ENCODE assay signal across 14 cellular contexts in the genomic region with DNA sequence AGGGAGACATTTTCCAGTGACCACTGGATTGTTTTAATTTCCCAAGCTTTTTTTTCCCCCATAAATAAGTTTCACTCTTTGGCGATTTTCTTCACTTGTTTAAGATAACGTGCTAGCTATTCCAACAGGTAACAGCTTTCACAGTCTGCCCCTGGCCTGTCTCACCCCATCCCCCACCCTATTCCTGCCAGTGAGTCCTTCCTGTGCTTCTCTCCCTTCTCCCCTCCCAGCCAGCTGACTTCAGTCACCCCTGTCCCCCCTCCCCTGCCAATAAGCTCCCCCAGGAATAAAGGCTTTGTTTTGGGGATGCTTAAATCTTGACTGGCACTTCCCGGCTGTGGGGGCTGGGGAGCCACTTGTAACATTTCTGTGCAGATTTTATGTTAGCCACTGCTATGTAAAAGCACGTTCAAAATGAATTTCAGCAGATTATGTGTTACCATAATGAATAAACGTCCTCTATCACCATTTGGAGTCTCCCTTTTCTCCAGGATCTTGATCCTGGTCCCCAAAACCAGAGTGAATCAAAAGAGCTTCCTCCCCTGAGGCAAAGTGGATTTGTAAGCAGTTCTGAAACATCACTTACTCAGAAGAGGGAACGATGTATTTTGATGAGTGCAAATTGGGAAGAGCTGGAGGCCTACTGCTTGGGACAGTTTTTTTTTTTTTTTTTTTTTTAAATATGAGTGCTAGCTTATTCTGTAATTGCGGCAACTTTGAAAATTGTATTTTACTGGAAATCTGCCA. TPM values are rescaled to one million over a fixed set of nuclear protein-coding genes. Genes with fewer than 3 reads are reported as not detected.
"Had no signal": no experiment of that assay in that cellular context is flagged by ENCODE, and none has a peak within 500 bp of the region (broad histone marks: within the 10 kb centered on the region; RNA-seq: fewer than 3 reads in every experiment).

No MANE protein-coding gene starts in this region.

- H3K4me1 ChIP-seq: body of pancreas, left ventricle myocardium inferior, pancreas, stomach had no signal

- H3K4me3 ChIP-seq: body of pancreas, left ventricle myocardium inferior, pancreas, stomach, thoracic aorta had no signal

- H3K9me3 ChIP-seq: body of pancreas, left ventricle myocardium inferior, pancreas, stomach, thoracic aorta had no signal

- H3K27me3 ChIP-seq: body of pancreas, pancreas had no signal

- ATAC-seq: body of pancreas, pancreas had no signal

- H3K36me3 ChIP-seq: left ventricle myocardium inferior, pancreas, stomach, thoracic aorta had no signal

- H3K36me3 Mint-ChIP-seq: activated naive CD4-positive, alpha-beta T cell treated with anti-CD3 and anti-CD28 coated beads, Interleukin-2, amount 50 U/mL, for 24 hours; memory B cell had no signal

- H3K27ac Mint-ChIP-seq: memory B cell; T-helper 1 cell treated with Interleukin-12 subunit alpha and Interleukin-12 subunit beta and Interleukin-4 antibody, amounts not matched to agents 30 μg/mL and 1 μg/mL, for 36 hours had no signal

- H3K27ac ChIP-seq: body of pancreas, left ventricle myocardium inferior, pancreas, stomach, thoracic aorta had no signal

- DNase-seq: body of pancreas; dermis blood vessel endothelial cell; erythroblast; hypothalamus; islet precursor cell; left ventricle myocardium inferior; pancreas; stimulated activated CD4-positive, alpha-beta T cell treated with anti-CD3 and anti-CD28 coated beads, Interleukin-4, amount 100 ng/mL, for 4 hours; stomach had no signal

- H3K4me1 Mint-ChIP-seq: activated naive CD4-positive, alpha-beta T cell treated with anti-CD3 and anti-CD28 coated beads, Interleukin-2, amount 50 U/mL, for 24 hours; memory B cell had no signal

- H3K9me3 Mint-ChIP-seq: activated naive CD4-positive, alpha-beta T cell treated with anti-CD3 and anti-CD28 coated beads, Interleukin-2, amount 50 U/mL, for 24 hours; memory B cell; T-helper 1 cell treated with Interleukin-12 subunit alpha and Interleukin-12 subunit beta and Interleukin-4 antibody, amounts not matched to agents 30 μg/mL and 1 μg/mL, for 36 hours had no signal

- FAIRE-seq: pancreas, urothelium cell line had no signal

- H3K4me3 Mint-ChIP-seq: activated naive CD4-positive, alpha-beta T cell treated with anti-CD3 and anti-CD28 coated beads, Interleukin-2, amount 50 U/mL, for 24 hours; memory B cell; T-helper 1 cell treated with Interleukin-12 subunit alpha and Interleukin-12 subunit beta and Interleukin-4 antibody, amounts not matched to agents 30 μg/mL and 1 μg/mL, for 36 hours had no signal

RNA-seq across cellular contexts. Expression of a gene that starts 58.2 kb away (rescaled TPM):
- total RNA-seq: body of pancreas, left ventricle myocardium inferior had no signal
